ENCODE assay signal across 9 cellular contexts in genomic region chr7:5629941-5630340, GRCh38. TPM values are rescaled to one million over a fixed set of nuclear protein-coding genes. Genes with fewer than 3 reads are reported as not detected.
A peak's percentile ranks its signal among the peaks of the same experiment; 100 is the strongest.
DNase-seq lines count a peak whose midpoint lies in the region; ATAC-seq and TF ChIP-seq lines count a peak whose summit lies in the region.
"Had no signal": no experiment of that assay in that cellular context is flagged by ENCODE, and none has a peak within 500 bp of the region (broad histone marks: within the 10 kb centered on the region; RNA-seq: fewer than 3 reads in every experiment).

No MANE protein-coding gene starts in this region.

- H4K20me1 ChIP-seq in GM23248 (ENCODE audit: insufficient read depth), result peaks cover 6% of the 10 kb centered on the region; the same call in 1 of the 2 replicates
- no peaks in the 10 kb centered on the region for H4K20me1 ChIP-seq in hepatocyte (ENCODE audit: insufficient read depth, poor library complexity, severe bottlenecking)

- H3K27me3 ChIP-seq in GM23248 (replicated peaks; ENCODE audit: insufficient read depth) (no peaks in the 10 kb centered on the region), hepatocyte (no peaks in the 10 kb centered on the region)
- H3K27me3 ChIP-seq: upper lobe of left lung had no signal

- 2 to 4% methylated on average over 4 of the region's 4 CpGs for WGBS in GM23248 (ENCODE audit: low coverage in 1 of 2, low lambda C conversion rate in 2 of 2, missing lambda C conversion rate in 2 of 2), 2 experiments
- WGBS in hepatocyte (ENCODE audit: low lambda C conversion rate, missing lambda C conversion rate), result 69% methylated on average over 4 of the region's 4 CpGs

- peak overlapping the region; percentile 66 for H3K9ac ChIP-seq in GM23248

- H3K4me2 ChIP-seq in GM23248 (ENCODE audit: unreplicated experiment) (peak overlapping the region; percentile 55), hepatocyte (no peak overlapping the region)

- TF ChIP-seq CTCF in hepatocyte (IDR thresholded peaks at IDR 0.05; ENCODE audit: poor library complexity), result no peak

- H3K79me2 ChIP-seq in GM23248 (ENCODE audit: insufficient read depth) (peaks cover 30% of the 10 kb centered on the region), hepatocyte (no peaks in the 10 kb centered on the region)

- H3K9me3 ChIP-seq in GM23248 (ENCODE audit: low read depth), result no peaks in the 10 kb centered on the region
- no peaks in the 10 kb centered on the region for H3K9me3 ChIP-seq in hepatocyte (ENCODE audit: low read depth)
- H3K9me3 ChIP-seq: upper lobe of left lung had no signal

- H2AFZ ChIP-seq in GM23248 (no peak overlapping the region), hepatocyte (no peak overlapping the region)

- in situ Hi-C loops in GM23248 (cut with MboI), result no loop called here

- H3K9me2 ChIP-seq in GM23248 (ENCODE audit: insufficient read depth) (no peaks in the 10 kb centered on the region), hepatocyte (replicated peaks; ENCODE audit: insufficient read depth) (no peaks in the 10 kb centered on the region)

- ATAC-seq in HG03442 (IDR thresholded peaks at IDR 0.05; ENCODE audit: unreplicated experiment), result no peak

- H3K4me1 ChIP-seq in GM23248 (ENCODE audit: insufficient read depth) (peaks cover 52% of the 10 kb centered on the region), hepatocyte (ENCODE audit: insufficient read depth) (peaks cover 6% of the 10 kb centered on the region)

- H3K36me3 ChIP-seq in GM23248 (ENCODE audit: low read depth) (no peaks in the 10 kb centered on the region), hepatocyte (replicated peaks; ENCODE audit: insufficient read depth, low read depth) (no peaks in the 10 kb centered on the region)

- H3K4me3 ChIP-seq in GM23248, result no peak overlapping the region
- no peak overlapping the region for H3K4me3 ChIP-seq in hepatocyte
- H3K4me3 ChIP-seq: upper lobe of left lung had no signal

- peaks cover 57% of the 10 kb centered on the region for H3F3A ChIP-seq in GM23248 (ENCODE audit: insufficient read depth)

- peak; percentile 96 for DNase-seq in GM23248
- peak; percentile 23 for DNase-seq in UCSD-AML1 (lab: John Stamatoyannopoulos, UW; ENCODE audit: unreplicated experiment)
- DNase-seq in dedifferentiated amniotic fluid mesenchymal stem cell (ENCODE audit: extremely low spot score), result peak; percentile 32
- DNase-seq in stimulated activated CD4-positive, alpha-beta T cell treated with anti-CD3 and anti-CD28 coated beads, Interleukin-12 subunit alpha, Interleukin-12 subunit beta, amount 100 ng/mL, for 4 hours, result peak; percentile 24
- no peak for DNase-seq in hepatocyte (ENCODE audit: low spot score)
- no peak for DNase-seq in HuH-7.5 (ENCODE audit: low spot score)
- no peak for DNase-seq in RPMI8226
- DNase-seq: upper lobe of left lung had no signal

- peak overlapping the region; percentile 92 for H3K27ac ChIP-seq in GM23248
- H3K27ac ChIP-seq in hepatocyte, result no peak overlapping the region

RNA-seq across cellular contexts. Expression of gene FSCN1, which starts 37.3 kb away (rescaled TPM):
- 410 and 423 TPM in 2 replicates for total RNA-seq in GM23248 (2014; rRNA removed; shearing (Covaris generic))
- polyA plus RNA-seq in GM23248 (2016; fragmentation: Nextera tagmentation; extraction: Ambion mirVana), result 183 and 201 TPM in 2 replicates
- 82.9 and 117 TPM in 2 replicates for total RNA-seq in hepatocyte
- 120 and 132 TPM in 2 replicates for polyA plus RNA-seq in hepatocyte

Comparison
In these comparisons a context has a peak if more than half of its experiments do, and no peak if none do; other contexts are left out.
1. DNase-seq: peak in GM23248 (single experiment), UCSD-AML1 (single experiment), dedifferentiated amniotic fluid mesenchymal stem cell (single experiment) and stimulated activated CD4-positive, alpha-beta T cell treated with anti-CD3 and anti-CD28 coated beads, Interleukin-12 subunit alpha, Interleukin-12 subunit beta, amount 100 ng/mL, for 4 hours (single experiment); none in hepatocyte (single experiment), HuH-7.5 (single experiment) and RPMI8226 (single experiment).